Comparison of ENCODE assay signal across 17 cellular contexts in the genomic region with DNA sequence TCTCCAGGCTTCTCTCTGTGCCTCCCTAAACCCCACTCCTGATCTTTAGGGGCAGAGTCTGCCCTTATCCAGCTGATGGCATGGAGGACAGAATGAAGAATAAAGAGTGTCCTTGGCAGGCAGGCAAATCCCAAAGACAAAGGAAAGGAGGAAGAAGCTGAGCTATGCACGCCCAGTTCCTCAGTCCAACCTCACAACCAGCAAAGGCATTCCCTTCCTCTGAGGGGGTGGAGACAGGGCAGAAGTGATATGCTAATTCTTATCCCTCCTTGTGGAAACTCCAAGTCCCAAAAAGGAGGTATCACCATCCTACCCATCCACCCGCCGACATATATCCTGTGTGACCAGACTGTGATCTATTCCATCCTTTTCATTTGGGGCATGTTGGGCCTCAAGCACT. TPM values are rescaled to one million over a fixed set of nuclear protein-coding genes. Genes with fewer than 3 reads are reported as not detected.
DNase-seq lines count a peak whose midpoint lies in the region; ATAC-seq and TF ChIP-seq lines count a peak whose summit lies in the region.
"Had no signal": no experiment of that assay in that cellular context is flagged by ENCODE, and none has a peak within 500 bp of the region (broad histone marks: within the 10 kb centered on the region; RNA-seq: fewer than 3 reads in every experiment).

No MANE protein-coding gene starts in this region.

- H3K4me3 ChIP-seq in SK-N-SH (ENCODE audit: low read depth in 2 of 2, low read length in 1 of 2) = no peak overlapping the region
- no peak overlapping the region for H3K4me3 ChIP-seq in RWPE2 (ENCODE audit: severe bottlenecking)
- H3K4me3 ChIP-seq in fibroblast of lung (replicated peaks in 1 of 4; ENCODE audit: control extremely low read depth in 1 of 4, insufficient read depth in 1 of 4, low read depth in 3 of 4, low read length in 4 of 4) = no peak overlapping the region
- no peak overlapping the region for H3K4me3 ChIP-seq in skeletal muscle satellite cell (ENCODE audit: low read length)
- no peak overlapping the region for H3K4me3 ChIP-seq in right lobe of liver
- H3K4me3 ChIP-seq: esophagus squamous epithelium, uterus had no signal

- no peak for TF ChIP-seq EP300 in SK-N-SH (IDR thresholded peaks at IDR 0.05; ENCODE audit: borderline replicate concordance in 1 of 2, low read depth in 1 of 2, low read length in 1 of 2)

- TF ChIP-seq CTCF in SK-N-SH (IDR thresholded peaks at IDR 0.05) (no peak), RWPE2 (IDR thresholded peaks at IDR 0.05; ENCODE audit: poor library complexity, severe bottlenecking) (no peak), fibroblast of lung (conservative IDR thresholded peaks at IDR 0.05 in 1 of 2, IDR thresholded peaks at IDR 0.05 in 1 of 2; ENCODE audit: low read depth in 1 of 2, low read length in 2 of 2) (no peak), right lobe of liver (IDR thresholded peaks at IDR 0.05) (no peak)

- H3K27me3 ChIP-seq in SK-N-SH (ENCODE audit: insufficient read depth) (no peaks in the 10 kb centered on the region), RWPE2 (ENCODE audit: insufficient read depth, poor library complexity, severe bottlenecking) (no peaks in the 10 kb centered on the region), fibroblast of lung (ENCODE audit: control insufficient read depth, insufficient read depth, low read length) (no peaks in the 10 kb centered on the region), skeletal muscle satellite cell (ENCODE audit: control insufficient read depth, insufficient read depth, low read length) (no peaks in the 10 kb centered on the region), right lobe of liver (no peaks in the 10 kb centered on the region)
- H3K27me3 ChIP-seq: esophagus squamous epithelium, uterus had no signal

- H2AFZ ChIP-seq in SK-N-SH (ENCODE audit: low read depth) (peak overlapping the region; percentile 53; the same call in 1 of the 2 replicates), fibroblast of lung (ENCODE audit: low read length) (peak overlapping the region; percentile 0)

- H3K4me1 ChIP-seq in SK-N-SH (ENCODE audit: control insufficient read depth in 1 of 2, insufficient read depth in 2 of 2, low read depth in 1 of 2, low read length in 1 of 2) = peaks cover 0 to 7% of the 10 kb centered on the region in 2 experiments; a peak in 1 of 4 replicates
- H3K4me1 ChIP-seq in RWPE2 (ENCODE audit: insufficient read depth, poor library complexity, severe bottlenecking) = peaks cover 21% of the 10 kb centered on the region
- H3K4me1 ChIP-seq in fibroblast of lung (ENCODE audit: control insufficient read depth, extremely low read depth, insufficient read depth, low read length) = peaks cover 2% of the 10 kb centered on the region
- H3K4me1 ChIP-seq in skeletal muscle satellite cell (ENCODE audit: control insufficient read depth, insufficient read depth, low read length) = peaks cover 25% of the 10 kb centered on the region
- no peaks in the 10 kb centered on the region for H3K4me1 ChIP-seq in right lobe of liver
- H3K4me1 ChIP-seq: uterus had no signal

- no peaks in the 10 kb centered on the region for H3F3A ChIP-seq in SK-N-SH (replicated peaks; ENCODE audit: insufficient read depth)

- H3K27ac ChIP-seq in SK-N-SH (ENCODE audit: low read depth in 2 of 2, low read length in 1 of 2) (peak overlapping the region in 1 of 2 experiments; percentile 33; a peak in 1 of 4 replicates), RWPE2 (ENCODE audit: poor library complexity, severe bottlenecking) (peak overlapping the region; percentile 43), fibroblast of lung (ENCODE audit: insufficient read depth, low read length) (peak overlapping the region; percentile 41), right lobe of liver (no peak overlapping the region)
- H3K27ac ChIP-seq: esophagus squamous epithelium, RWPE1, uterus had no signal

- intact Hi-C loops in right lobe of liver (cut with DNase I) = no loop called here

- no peak overlapping the region for H3K4me2 ChIP-seq in SK-N-SH
- H3K4me2 ChIP-seq in fibroblast of lung (ENCODE audit: extremely low read depth, insufficient read depth, low read length) = no peak overlapping the region
- peak overlapping the region; percentile 5 for H3K4me2 ChIP-seq in skeletal muscle satellite cell (ENCODE audit: low read length)

- H4K20me1 ChIP-seq in SK-N-SH (ENCODE audit: insufficient read depth) = no peaks in the 10 kb centered on the region
- H4K20me1 ChIP-seq in fibroblast of lung (ENCODE audit: control insufficient read depth, extremely low read depth, insufficient read depth, low read length) = no peaks in the 10 kb centered on the region

- H3K79me2 ChIP-seq in SK-N-SH (ENCODE audit: insufficient read depth) (no peaks in the 10 kb centered on the region), fibroblast of lung (ENCODE audit: control insufficient read depth, insufficient read depth, low read length) (no peaks in the 10 kb centered on the region)

- DNase-seq in SK-N-SH (no peak), RWPE2 (ENCODE audit: low spot score) (no peak), fibroblast of lung (ENCODE audit: low read depth in 2 of 2) (peak in 1 of 2 donors; percentile 72), NCI-H526 (lab: John Stamatoyannopoulos, UW) (no peak), right lobe of liver (no peak)
- DNase-seq: esophagus squamous epithelium, NCI-H187, NCI-H524 treated with DMSO at 0.1 percent for 48 hours, uterus had no signal

- WGBS in SK-N-SH (ENCODE audit: low lambda C conversion rate) = 96% methylated on average over 3 of the region's 3 CpGs
- 71% methylated on average over 3 of the region's 3 CpGs for WGBS in right lobe of liver (ENCODE audit: insufficient coverage, low coverage, low lambda C conversion rate, missing lambda C conversion rate)

- no peaks in the 10 kb centered on the region for H3K9me2 ChIP-seq in SK-N-SH

- H3K9me3 ChIP-seq in SK-N-SH (no peaks in the 10 kb centered on the region), RWPE2 (ENCODE audit: severe bottlenecking) (no peaks in the 10 kb centered on the region), fibroblast of lung (ENCODE audit: control insufficient read depth, insufficient read depth, low read depth, low read length) (no peaks in the 10 kb centered on the region), skeletal muscle satellite cell (replicated peaks; ENCODE audit: low read length) (peaks cover 3% of the 10 kb centered on the region), right lobe of liver (no peaks in the 10 kb centered on the region)
- H3K9me3 ChIP-seq: esophagus squamous epithelium, uterus had no signal

- CTCF ChIA-PET in SK-N-SH (lab: Yijun Ruan, JAX) = interaction anchor here (1.0 kb wide), 1 partner anchor 23 kb away, joined by 3 read pairs; no protein-coding TSS in a partner anchor

- ATAC-seq in SK-N-SH treated with all-trans-retinoic acid at 6 μM for 48 hours (no peak; the same call in 2 of the 3 replicates), RWPE2 (ENCODE audit: low read depth) (0 out of 3 replicates have a peak, but pooled peaks have one; percentile 29), HG03159 (IDR thresholded peaks at IDR 0.05; ENCODE audit: unreplicated experiment) (no peak), right lobe of liver (no peak)
- ATAC-seq: activated T-helper 17 cell treated with anti-CD3 and anti-CD28 coated beads, Interleukin-2, amount 50 U/mL, for 72 hours had no signal

- no peak for TF ChIP-seq RAD21 in SK-N-SH (IDR thresholded peaks at IDR 0.05; ENCODE audit: low read length)

- POLR2A ChIA-PET in SK-N-SH (lab: Yijun Ruan, JAX) = no interaction called here

- H3K36me3 ChIP-seq in SK-N-SH (replicated peaks in 1 of 2; ENCODE audit: control insufficient read depth in 1 of 2, insufficient read depth in 2 of 2, low read length in 1 of 2) = no peaks in the 10 kb centered on the region
- H3K36me3 ChIP-seq in RWPE2 (ENCODE audit: low read depth) = no peaks in the 10 kb centered on the region
- no peaks in the 10 kb centered on the region for H3K36me3 ChIP-seq in fibroblast of lung (ENCODE audit: control insufficient read depth, insufficient read depth, low read length)
- no peaks in the 10 kb centered on the region for H3K36me3 ChIP-seq in skeletal muscle satellite cell (ENCODE audit: insufficient read depth, low read length)
- H3K36me3 ChIP-seq in right lobe of liver = no peaks in the 10 kb centered on the region
- H3K36me3 ChIP-seq: esophagus squamous epithelium, uterus had no signal

- TF ChIP-seq POLR2A in right lobe of liver (IDR thresholded peaks at IDR 0.05) = no peak

- H3K9ac ChIP-seq in SK-N-SH (no peak overlapping the region), fibroblast of lung (ENCODE audit: insufficient read depth, low read length) (no peak overlapping the region), skeletal muscle satellite cell (ENCODE audit: low read depth, low read length) (peak overlapping the region; percentile 10)

TF ChIP-seq in SK-N-SH, 30 proteins besides CTCF, POLR2A, EP300 and RAD21:
- TF ChIP-seq FOXJ3 (CRISPR knock-in tag; IDR thresholded peaks at IDR 0.05) (no peak), NFIC (IDR thresholded peaks at IDR 0.05; ENCODE audit: borderline replicate concordance) (no peak)

TF ChIP-seq in SK-N-SH treated with all-trans-retinoic acid at 6 μM for 48 hours, 23 proteins besides CTCF, POLR2A, EP300 and RAD21:
- TF ChIP-seq ISL1 (CRISPR knock-in tag; IDR thresholded peaks at IDR 0.05) (no peak), ZNF70 (CRISPR knock-in tag; IDR thresholded peaks at IDR 0.05) (no peak), ZNF8 (CRISPR knock-in tag; IDR thresholded peaks at IDR 0.05) (no peak)
- TF ChIP-seq, protein P1, sequence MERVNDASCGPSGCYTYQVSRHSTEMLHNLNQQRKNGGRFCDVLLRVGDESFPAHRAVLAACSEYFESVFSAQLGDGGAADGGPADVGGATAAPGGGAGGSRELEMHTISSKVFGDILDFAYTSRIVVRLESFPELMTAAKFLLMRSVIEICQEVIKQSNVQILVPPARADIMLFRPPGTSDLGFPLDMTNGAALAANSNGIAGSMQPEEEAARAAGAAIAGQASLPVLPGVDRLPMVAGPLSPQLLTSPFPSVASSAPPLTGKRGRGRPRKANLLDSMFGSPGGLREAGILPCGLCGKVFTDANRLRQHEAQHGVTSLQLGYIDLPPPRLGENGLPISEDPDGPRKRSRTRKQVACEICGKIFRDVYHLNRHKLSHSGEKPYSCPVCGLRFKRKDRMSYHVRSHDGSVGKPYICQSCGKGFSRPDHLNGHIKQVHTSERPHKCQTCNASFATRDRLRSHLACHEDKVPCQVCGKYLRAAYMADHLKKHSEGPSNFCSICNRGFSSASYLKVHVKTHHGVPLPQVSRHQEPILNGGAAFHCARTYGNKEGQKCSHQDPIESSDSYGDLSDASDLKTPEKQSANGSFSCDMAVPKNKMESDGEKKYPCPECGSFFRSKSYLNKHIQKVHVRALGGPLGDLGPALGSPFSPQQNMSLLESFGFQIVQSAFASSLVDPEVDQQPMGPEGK (CRISPR knock-in tag; IDR thresholded peaks at IDR 0.05; ENCODE audit: borderline replicate concordance) = no peak

RNA-seq across cellular contexts. Expression of a gene that starts 10.5 kb away (rescaled TPM):
- polyA plus RNA-seq in SK-N-SH (2012; rRNA removed) = not detected in 2 replicates
- not detected in 2 replicates for polyA plus RNA-seq in SK-N-SH (2012; cell fraction: cytosol; rRNA removed)
- not detected in 2 replicates for polyA plus RNA-seq in SK-N-SH (2012; cell fraction: nucleus; rRNA removed)
- total RNA-seq in fibroblast of lung = not detected in 2 replicates
- polyA plus RNA-seq in fibroblast of lung = not detected in 2 replicates
- polyA plus RNA-seq in fibroblast of lung (2012) = 0.17 TPM in 1 of 2 replicates, not detected in the other
- polyA minus RNA-seq in fibroblast of lung (ENCODE audit: low replicate concordance) = not detected in 2 replicates
- total RNA-seq in skeletal muscle satellite cell (2012; rRNA removed) = not detected in 2 replicates
- not detected for total RNA-seq in right lobe of liver
- total RNA-seq: activated T-helper 17 cell treated with anti-CD3 and anti-CD28 coated beads, Interleukin-2, amount 50 U/mL, for 72 hours; esophagus squamous epithelium; mesothelial cell of epicardium; omental fat pad; T-helper 2 cell treated with Interferon-gamma antibody and Interleukin-4, amounts not matched to agents 100 ng/mL and 5 ng/mL, for 36 hours; uterus had no signal

Comparison
In these comparisons a context has a peak if more than half of its experiments do, and no peak if none do; other contexts are left out.
1. H3K27ac ChIP-seq: peak in RWPE2 (single experiment) and fibroblast of lung (single experiment); none in right lobe of liver (0 of 3).